Comparison of ENCODE assay signal across 19 cellular contexts in genomic region chr10:11344550-11344949, GRCh38.
DNase-seq lines count a peak whose midpoint lies in the region; ATAC-seq and TF ChIP-seq lines count a peak whose summit lies in the region.
"Had no signal": no experiment of that assay in that cellular context is flagged by ENCODE, and none has a peak within 500 bp of the region (broad histone marks: within the 10 kb centered on the region; RNA-seq: fewer than 3 reads in every experiment).

No MANE protein-coding gene starts in this region.

- H3K36me3 ChIP-seq in ascending aorta: no peaks in the 10 kb centered on the region
- H3K36me3 ChIP-seq: right atrium auricular region, vagina had no signal

- H3K9me3 Mint-ChIP-seq in activated T-cell treated with anti-CD3 and anti-CD28 coated beads, Interleukin-2, amount 50 U/mL, for 4 hours: peaks cover 5% of the 10 kb centered on the region

- peak; percentile 19 for TF ChIP-seq POLR2A in NB4 (IDR thresholded peaks at IDR 0.05; ENCODE audit: extremely low read depth, insufficient read length)

- no peak for TF ChIP-seq CTCF in NB4 (IDR thresholded peaks at IDR 0.05; ENCODE audit: low read depth, low read length)
- TF ChIP-seq CTCF in ascending aorta (IDR thresholded peaks at IDR 0.05): no peak

- no peaks in the 10 kb centered on the region for H3K9me3 ChIP-seq in ascending aorta
- H3K9me3 ChIP-seq: right atrium auricular region, vagina had no signal

- peaks cover 4% of the 10 kb centered on the region for H3K36me3 Mint-ChIP-seq in activated T-cell treated with anti-CD3 and anti-CD28 coated beads, Interleukin-2, amount 50 U/mL, for 4 hours (ENCODE audit: insufficient read depth)
- H3K36me3 Mint-ChIP-seq: IgD-negative memory B cell had no signal

- H3K4me3 ChIP-seq in NB4 (ENCODE audit: low read depth, low read length) (peak overlapping the region; percentile 56), ascending aorta (peak overlapping the region; percentile 13 to 46)
- H3K4me3 ChIP-seq: right atrium auricular region had no signal

- peak overlapping the region in 1 of 2 donors; percentile 27 for H3K27ac ChIP-seq in ascending aorta
- H3K27ac ChIP-seq: right atrium auricular region had no signal

- no peaks in the 10 kb centered on the region for H3K27me3 Mint-ChIP-seq in activated T-cell treated with anti-CD3 and anti-CD28 coated beads, Interleukin-2, amount 50 U/mL, for 4 hours (ENCODE audit: low read depth)
- H3K27me3 Mint-ChIP-seq: T-helper 17 cell had no signal

- no peaks in the 10 kb centered on the region for H3K27me3 ChIP-seq in ascending aorta
- H3K27me3 ChIP-seq: right atrium auricular region, vagina had no signal

- H3K4me1 Mint-ChIP-seq in activated T-cell treated with anti-CD3 and anti-CD28 coated beads, Interleukin-2, amount 50 U/mL, for 4 hours (ENCODE audit: low read depth): peaks cover 2% of the 10 kb centered on the region
- H3K4me1 Mint-ChIP-seq: mesothelial cell of epicardium had no signal

- peak overlapping the region; percentile 26 for H3K4me3 Mint-ChIP-seq in activated T-cell treated with anti-CD3 and anti-CD28 coated beads, Interleukin-2, amount 50 U/mL, for 4 hours
- H3K4me3 Mint-ChIP-seq: mesothelial cell of epicardium, T-helper 17 cell had no signal

- peak; percentile 34 to 48 for ATAC-seq in activated T-cell treated with anti-CD3 and anti-CD28 coated beads, Interleukin-2, amount 50 U/mL, for 4 hours
- ATAC-seq in stimulated activated naive CD8-positive, alpha-beta T cell treated with anti-CD3 and anti-CD28 coated beads, Interleukin-15, Interleukin-2, amounts not matched to agents 100 U/mL and 50 U/mL, for 24 hours: peak; percentile 25
- ATAC-seq: T-helper 17 cell had no signal

- no peaks in the 10 kb centered on the region for H3K4me1 ChIP-seq in ascending aorta
- H3K4me1 ChIP-seq: right atrium auricular region had no signal

- intact Hi-C loops in ascending aorta (cut with DNase I): no loop called here

- DNase-seq in activated T-cell treated with anti-CD3 and anti-CD28 coated beads, Interleukin-2, amount 50 U/mL, for 4 hours: no peak
- DNase-seq in activated T-cell treated with anti-CD3 and anti-CD28 coated beads, Interleukin-2, amount 50 U/mL, for 1 hour: no peak
- DNase-seq in NB4 (ENCODE audit: low read depth) (peak; percentile 71), ascending aorta (ENCODE audit: low spot score in 2 of 2) (peak in 1 of 2 donors; percentile 39), AML-193 (lab: John Stamatoyannopoulos, UW) (no peak), NCI-H2081 (lab: John Stamatoyannopoulos, UW) (no peak), DMS153 (lab: John Stamatoyannopoulos, UW) (no peak)
- DNase-seq in stimulated activated naive CD8-positive, alpha-beta T cell treated with anti-CD3 and anti-CD28 coated beads, Interleukin-15, Interleukin-2, amounts not matched to agents 100 U/mL and 50 U/mL, for 24 hours: no peak
- DNase-seq: activated CD4-positive, alpha-beta T cell treated with anti-CD3 and anti-CD28 coated beads for 1 hour; activated effector memory CD4-positive, alpha-beta T cell treated with Interleukin-2 at 50 U/mL for 16 hours; aorta; hypothalamus; NCI-H510A treated with DMSO at 0.1 percent for 48 hours; Right ventricle myocardium superior; T-helper 17 cell had no signal
